ENCODE assay signal across 8 cellular contexts in the genomic region with DNA sequence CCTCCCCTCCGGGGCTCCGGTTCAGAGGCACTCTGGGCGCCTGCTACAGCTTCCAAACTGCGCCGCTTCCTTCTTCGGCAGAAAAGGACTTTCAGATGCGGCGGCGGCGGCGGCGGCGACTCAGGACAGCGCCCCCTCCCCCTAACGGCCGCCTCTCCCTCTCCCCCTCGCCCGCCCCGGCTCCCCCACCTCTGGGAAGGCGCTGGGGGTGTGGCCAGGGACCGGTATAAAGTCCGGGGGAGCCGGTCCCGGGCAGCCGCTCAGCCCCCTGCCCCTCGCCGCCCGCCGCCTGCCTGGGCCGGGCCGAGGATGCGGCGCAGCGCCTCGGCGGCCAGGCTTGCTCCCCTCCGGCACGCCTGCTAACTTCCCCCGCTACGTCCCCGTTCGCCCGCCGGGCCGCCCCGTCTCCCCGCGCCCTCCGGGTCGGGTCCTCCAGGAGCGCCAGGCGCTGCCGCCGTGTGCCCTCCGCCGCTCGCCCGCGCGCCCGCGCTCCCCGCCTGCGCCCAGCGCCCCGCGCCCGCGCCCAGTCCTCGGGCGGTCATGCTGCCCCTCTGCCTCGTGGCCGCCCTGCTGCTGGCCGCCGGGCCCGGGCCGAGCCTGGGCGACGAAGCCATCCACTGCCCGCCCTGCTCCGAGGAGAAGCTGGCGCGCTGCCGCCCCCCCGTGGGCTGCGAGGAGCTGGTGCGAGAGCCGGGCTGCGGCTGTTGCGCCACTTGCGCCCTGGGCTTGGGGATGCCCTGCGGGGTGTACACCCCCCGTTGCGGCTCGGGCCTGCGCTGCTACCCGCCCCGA. TPM values are rescaled to one million over a fixed set of nuclear protein-coding genes. Genes with fewer than 3 reads are reported as not detected.
DNase-seq lines count a peak whose midpoint lies in the region; ATAC-seq and TF ChIP-seq lines count a peak whose summit lies in the region.

A gene (plus strand): TSS at position 255 of the 792 bp plus-strand sequence. CDS start 286 bp downstream, at position 541.

- H3K27ac ChIP-seq in neuronal stem cell (replicated peaks; ENCODE audit: low read length), result peak within 1 kb of the TSS; percentile 44
- peak within 1 kb of the TSS; percentile 93 for H3K27ac ChIP-seq in suprapubic skin

- H3K4me3 Mint-ChIP-seq in activated naive CD4-positive, alpha-beta T cell treated with anti-CD3 and anti-CD28 coated beads, Interleukin-2, amount 10 ng/mL, durations not matched to agents 7 days and 5 days, result peak within 1 kb of the TSS; percentile 82

- peak within 1 kb of the TSS; percentile 92 for H3K27ac Mint-ChIP-seq in activated naive CD4-positive, alpha-beta T cell treated with anti-CD3 and anti-CD28 coated beads, Interleukin-2, amount 10 ng/mL, durations not matched to agents 7 days and 5 days

- peak within 1 kb of the TSS; percentile 58 for H3K4ac ChIP-seq in neuronal stem cell (ENCODE audit: low read length)

- H3K9me3 Mint-ChIP-seq in activated naive CD4-positive, alpha-beta T cell treated with anti-CD3 and anti-CD28 coated beads, Interleukin-2, amount 10 ng/mL, durations not matched to agents 7 days and 5 days, result no peaks in the 10 kb centered on the region

- TF ChIP-seq EP300 in suprapubic skin (IDR thresholded peaks at IDR 0.05), result no peak

- no peak within 1 kb of the TSS for H4K91ac ChIP-seq in neuronal stem cell (ENCODE audit: low read depth, low read length, poor library complexity)

- WGBS in neuronal stem cell (ENCODE audit: extremely low coverage in 2 of 2, insufficient read length in 2 of 2, insufficient replicate concordance in 1 of 2), 2 donors, result no CpG with 5 or more reads among the region's 98 CpGs
- 0% methylated on average over 1 of the region's 98 CpGs for WGBS in suprapubic skin

- H3K9ac ChIP-seq in neuronal stem cell (ENCODE audit: low read depth, low read length, poor library complexity), result peak within 1 kb of the TSS; percentile 96

- TF ChIP-seq POLR2A in suprapubic skin (IDR thresholded peaks at IDR 0.05), result peak in 1 of 2 donors; percentile 81

- DNase-seq in DMS114 treated with DMSO at 0.1 percent for 48 hours (lab: John Stamatoyannopoulos, UW; ENCODE audit: unreplicated experiment) (peak; percentile 26), germinal center (ENCODE audit: low spot score) (peak; percentile 67), neuronal stem cell (ENCODE audit: low spot score) (peak; percentile 72), suprapubic skin (ENCODE audit: low spot score in 2 of 2) (peak; percentile 92)
- DNase-seq in Jurkat, Clone E6-1 (ENCODE audit: low read depth, low spot score), result no peak
- peak; percentile 81 for DNase-seq in activated naive CD4-positive, alpha-beta T cell treated with anti-CD3 and anti-CD28 coated beads, Interleukin-2, amount 10 ng/mL, durations not matched to agents 7 days and 5 days

- ATAC-seq in SK-N-SH treated with all-trans-retinoic acid at 6 μM for 48 hours (peak; percentile 77), GM21381 (IDR thresholded peaks at IDR 0.05; ENCODE audit: unreplicated experiment) (no peak)

- peak within 1 kb of the TSS; percentile 82 for H2BK120ac ChIP-seq in neuronal stem cell (ENCODE audit: low read depth, low read length)

- H3K36me3 Mint-ChIP-seq in activated naive CD4-positive, alpha-beta T cell treated with anti-CD3 and anti-CD28 coated beads, Interleukin-2, amount 10 ng/mL, durations not matched to agents 7 days and 5 days, result peaks cover 15% of the 10 kb centered on the region

- H3K4me1 ChIP-seq in neuronal stem cell (ENCODE audit: control insufficient read depth in 2 of 2, insufficient read depth in 1 of 2, low read depth in 1 of 2, low read length in 2 of 2), result peaks cover 13 to 17% of the 10 kb centered on the region in 2 donors
- H3K4me1 ChIP-seq in suprapubic skin, result peaks cover 64% of the 10 kb centered on the region

- H2AFZ ChIP-seq in neuronal stem cell (ENCODE audit: low read length), result peak within 1 kb of the TSS; percentile 99

- H3K14ac ChIP-seq in neuronal stem cell (ENCODE audit: low read length), result peak within 1 kb of the TSS; percentile 77

- peak within 1 kb of the TSS; percentile 99 for H2BK15ac ChIP-seq in neuronal stem cell (ENCODE audit: low read length)

- CTCF ChIA-PET in activated naive CD4-positive, alpha-beta T cell treated with anti-CD3 and anti-CD28 coated beads, Interleukin-2, amount 10 ng/mL, durations not matched to agents 7 days and 5 days (lab: Charles Lee), result interaction anchor here (0.6 to 9.1 kb wide), 21 partner anchors 9 to 143 kb away, joined by 3 to 73 read pairs (median 4); a partner anchor contains a TSS

- H3K4me1 Mint-ChIP-seq in activated naive CD4-positive, alpha-beta T cell treated with anti-CD3 and anti-CD28 coated beads, Interleukin-2, amount 10 ng/mL, durations not matched to agents 7 days and 5 days, result peaks cover 57% of the 10 kb centered on the region

- peak within 1 kb of the TSS; percentile 89 for H3K23ac ChIP-seq in neuronal stem cell (ENCODE audit: low read depth, low read length, poor library complexity)

- no peaks in the 10 kb centered on the region for H3K9me3 ChIP-seq in neuronal stem cell (replicated peaks in 1 of 2; ENCODE audit: control insufficient read depth in 2 of 2, insufficient read depth in 1 of 2, low read depth in 1 of 2, low read length in 2 of 2)
- H3K9me3 ChIP-seq in suprapubic skin, result no peaks in the 10 kb centered on the region

- H2BK12ac ChIP-seq in neuronal stem cell (ENCODE audit: low read length), result no peak within 1 kb of the TSS

- H3K4me3 ChIP-seq in Jurkat, Clone E6-1 (ENCODE audit: low read length), result peak within 1 kb of the TSS; percentile 7; the same call in 1 of the 2 replicates
- H3K4me3 ChIP-seq in neuronal stem cell (ENCODE audit: low read length in 2 of 2), result peak within 1 kb of the TSS; percentile 71 to 88
- H3K4me3 ChIP-seq in suprapubic skin, result peak within 1 kb of the TSS; percentile 71

- H3K36me3 ChIP-seq in neuronal stem cell (replicated peaks in 1 of 2; ENCODE audit: control insufficient read depth in 2 of 2, insufficient read depth in 2 of 2, low read length in 2 of 2) (no peaks in the 10 kb centered on the region), suprapubic skin (no peaks in the 10 kb centered on the region)

- TF ChIP-seq CTCF in suprapubic skin (IDR thresholded peaks at IDR 0.05), result peak in 1 of 2 donors; percentile 40

- H3K27me3 ChIP-seq in neuronal stem cell (ENCODE audit: control insufficient read depth in 3 of 3, insufficient read depth in 3 of 3, low read depth in 1 of 3, low read length in 3 of 3) (peaks cover 0 to 5% (median 0%) of the 10 kb centered on the region in 3 experiments), suprapubic skin (no peaks in the 10 kb centered on the region)

- no peak within 1 kb of the TSS for H4K8ac ChIP-seq in neuronal stem cell (ENCODE audit: low read depth, low read length)

- H3K79me1 ChIP-seq in neuronal stem cell (ENCODE audit: low read depth, low read length), result peaks cover 4% of the 10 kb centered on the region

- H3K4me2 ChIP-seq in neuronal stem cell (ENCODE audit: insufficient read depth, low read length, poor library complexity, severe bottlenecking), result peak within 1 kb of the TSS; percentile 91

- peak within 1 kb of the TSS; percentile 72 for H2BK5ac ChIP-seq in neuronal stem cell (ENCODE audit: low read length)

- peak within 1 kb of the TSS; percentile 99 for H3K18ac ChIP-seq in neuronal stem cell (ENCODE audit: low read length)

- H2AK5ac ChIP-seq in neuronal stem cell (ENCODE audit: low read depth, low read length), result peak within 1 kb of the TSS; percentile 65

- H3K27me3 Mint-ChIP-seq in activated naive CD4-positive, alpha-beta T cell treated with anti-CD3 and anti-CD28 coated beads, Interleukin-2, amount 10 ng/mL, durations not matched to agents 7 days and 5 days, result peaks cover 38% of the 10 kb centered on the region

TF ChIP-seq in SK-N-SH treated with all-trans-retinoic acid at 6 μM for 48 hours, 23 proteins besides CTCF, POLR2A, EP300 and RAD21 (continues in another document):
- TF ChIP-seq, protein P1, sequence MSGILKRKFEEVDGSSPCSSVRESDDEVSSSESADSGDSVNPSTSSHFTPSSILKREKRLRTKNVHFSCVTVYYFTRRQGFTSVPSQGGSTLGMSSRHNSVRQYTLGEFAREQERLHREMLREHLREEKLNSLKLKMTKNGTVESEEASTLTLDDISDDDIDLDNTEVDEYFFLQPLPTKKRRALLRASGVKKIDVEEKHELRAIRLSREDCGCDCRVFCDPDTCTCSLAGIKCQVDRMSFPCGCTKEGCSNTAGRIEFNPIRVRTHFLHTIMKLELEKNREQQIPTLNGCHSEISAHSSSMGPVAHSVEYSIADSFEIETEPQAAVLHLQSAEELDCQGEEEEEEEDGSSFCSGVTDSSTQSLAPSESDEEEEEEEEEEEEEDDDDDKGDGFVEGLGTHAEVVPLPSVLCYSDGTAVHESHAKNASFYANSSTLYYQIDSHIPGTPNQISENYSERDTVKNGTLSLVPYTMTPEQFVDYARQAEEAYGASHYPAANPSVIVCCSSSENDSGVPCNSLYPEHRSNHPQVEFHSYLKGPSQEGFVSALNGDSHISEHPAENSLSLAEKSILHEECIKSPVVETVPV (CRISPR knock-in tag; IDR thresholded peaks at IDR 0.05), result no peak
- TF ChIP-seq, protein P2, sequence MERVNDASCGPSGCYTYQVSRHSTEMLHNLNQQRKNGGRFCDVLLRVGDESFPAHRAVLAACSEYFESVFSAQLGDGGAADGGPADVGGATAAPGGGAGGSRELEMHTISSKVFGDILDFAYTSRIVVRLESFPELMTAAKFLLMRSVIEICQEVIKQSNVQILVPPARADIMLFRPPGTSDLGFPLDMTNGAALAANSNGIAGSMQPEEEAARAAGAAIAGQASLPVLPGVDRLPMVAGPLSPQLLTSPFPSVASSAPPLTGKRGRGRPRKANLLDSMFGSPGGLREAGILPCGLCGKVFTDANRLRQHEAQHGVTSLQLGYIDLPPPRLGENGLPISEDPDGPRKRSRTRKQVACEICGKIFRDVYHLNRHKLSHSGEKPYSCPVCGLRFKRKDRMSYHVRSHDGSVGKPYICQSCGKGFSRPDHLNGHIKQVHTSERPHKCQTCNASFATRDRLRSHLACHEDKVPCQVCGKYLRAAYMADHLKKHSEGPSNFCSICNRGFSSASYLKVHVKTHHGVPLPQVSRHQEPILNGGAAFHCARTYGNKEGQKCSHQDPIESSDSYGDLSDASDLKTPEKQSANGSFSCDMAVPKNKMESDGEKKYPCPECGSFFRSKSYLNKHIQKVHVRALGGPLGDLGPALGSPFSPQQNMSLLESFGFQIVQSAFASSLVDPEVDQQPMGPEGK (CRISPR knock-in tag; IDR thresholded peaks at IDR 0.05; ENCODE audit: borderline replicate concordance), result no peak
- TF ChIP-seq ARNTL (CRISPR knock-in tag; IDR thresholded peaks at IDR 0.05; ENCODE audit: borderline replicate concordance, low read depth), result no peak
- no peak for TF ChIP-seq GLIS3 (CRISPR knock-in tag; IDR thresholded peaks at IDR 0.05)
- TF ChIP-seq TOX (CRISPR knock-in tag; IDR thresholded peaks at IDR 0.05; ENCODE audit: borderline replicate concordance), result no peak

RNA-seq across cellular contexts. Expression of the gene that starts here (rescaled TPM):
- 9.5 TPM for polyA plus RNA-seq in Jurkat, Clone E6-1 (2012; ENCODE audit: insufficient read depth, insufficient read length)
- 36.1 TPM for polyA plus RNA-seq in neuronal stem cell (2013, experiment 1 of 2)
- polyA plus RNA-seq in neuronal stem cell (2013, experiment 2 of 2), result 34.4 TPM
- total RNA-seq in suprapubic skin, result 10 to 100 TPM; 45.0 to 88.8 (median 74.6) TPM

Comparison
In these comparisons a context has a peak if more than half of its experiments do, and no peak if none do; other contexts are left out.
1. H3K4me3 ChIP-seq: peak in every context shown above with its lines; median percentile 80 in neuronal stem cell; 71 in suprapubic skin; 7 in Jurkat, Clone E6-1.